ENCODE assay signal across 15 cellular contexts in the genomic region with DNA sequence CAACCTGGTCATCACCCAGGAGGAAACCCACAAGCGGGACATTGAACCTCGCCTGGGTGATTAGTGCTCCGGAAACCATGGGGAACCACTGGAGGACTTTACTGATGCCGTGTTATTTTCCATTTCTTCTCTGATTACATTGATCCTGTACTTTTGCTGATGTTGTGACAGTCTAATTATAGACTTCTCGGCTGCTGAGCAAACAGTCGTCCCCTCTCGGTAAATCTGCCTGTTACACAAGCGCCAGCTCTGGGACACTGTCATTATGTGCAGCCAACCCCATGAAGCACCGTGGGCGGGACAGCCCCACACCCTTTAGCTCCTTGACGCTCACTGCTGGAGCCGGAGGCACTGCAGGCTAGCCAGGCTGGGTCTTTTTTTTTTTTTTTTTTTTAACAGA. TPM values are rescaled to one million over a fixed set of nuclear protein-coding genes. Genes with fewer than 3 reads are reported as not detected.
DNase-seq lines count a peak whose midpoint lies in the region; ATAC-seq and TF ChIP-seq lines count a peak whose summit lies in the region.
"Had no signal": no experiment of that assay in that cellular context is flagged by ENCODE, and none has a peak within 500 bp of the region (broad histone marks: within the 10 kb centered on the region; RNA-seq: fewer than 3 reads in every experiment).

No MANE protein-coding gene starts in this region.

- no peaks in the 10 kb centered on the region for H3K4me1 ChIP-seq in mucosa of descending colon (ENCODE audit: low read depth)

- intact Hi-C loops in Right ventricle myocardium superior (cut with DNase I) (loop anchor here (10.0 kb wide), 1 partner anchor 65 kb away; no protein-coding TSS in a partner anchor), mucosa of descending colon (cut with DNase I, micrococcal nuclease) (loop anchor here (10.0 kb wide), 1 partner anchor 155 kb away; no protein-coding TSS in a partner anchor)

- peak; percentile 49 for DNase-seq in COLO668 (lab: John Stamatoyannopoulos, UW; ENCODE audit: unreplicated experiment)
- peak in 2 of 3 experiments; percentile 73 to 92 for DNase-seq in NCI-H1417 (lab: John Stamatoyannopoulos, UW)
- peak; percentile 49 for DNase-seq in Right ventricle myocardium superior
- DNase-seq in mucosa of descending colon, result no peak
- DNase-seq in iPS-NIHi11 (ENCODE audit: low spot score), result no peak
- no peak for DNase-seq in NCI-H1092 treated with DMSO at 0.1 percent for 48 hours (lab: John Stamatoyannopoulos, UW)
- no peak for DNase-seq in germinal center (ENCODE audit: low spot score)
- DNase-seq: activated CD4-positive, alpha-beta T cell treated with anti-CD3 and anti-CD28 coated beads, Interleukin-2, amount 50 U/mL, for 4 hours; activated naive CD4-positive, alpha-beta T cell treated with anti-CD3 and anti-CD28 coated beads, Interleukin-2, amount 10 ng/mL, durations not matched to agents 7 days and 5 days; NCI-H1105; NCI-H774; nucleus accumbens; stimulated activated CD4-positive, alpha-beta T cell treated with anti-CD3 and anti-CD28 coated beads, Interleukin-4, amount 100 ng/mL, for 24 hours had no signal

- TF ChIP-seq CTCF in mucosa of descending colon (IDR thresholded peaks at IDR 0.05), result no peak

- ATAC-seq in Right ventricle myocardium superior (ENCODE audit: poor library complexity), result peak; percentile 73
- ATAC-seq in mucosa of descending colon, result peak; percentile 34
- ATAC-seq in esophagus mucosa, result no peak

- H3K36me3 ChIP-seq in mucosa of descending colon (ENCODE audit: low read depth), result no peaks in the 10 kb centered on the region

- no peaks in the 10 kb centered on the region for H3K9me3 ChIP-seq in mucosa of descending colon

- H3K4me3 ChIP-seq in mucosa of descending colon, result no peak overlapping the region
- H3K4me3 ChIP-seq: skin epidermis had no signal

RNA-seq across cellular contexts. Expression of gene TENT5C, which starts 6.0 kb away (rescaled TPM):
- total RNA-seq in Right ventricle myocardium superior (18.7 TPM), mucosa of descending colon (10 to 100 TPM; 16.5 to 37.4 (median 32.1) TPM), esophagus mucosa (1.1 TPM)

Comparison
In these comparisons a context has a peak if more than half of its experiments do, and no peak if none do; other contexts are left out.
1. DNase-seq: peak in COLO668 (single experiment), NCI-H1417 (2 of 3) and Right ventricle myocardium superior (single experiment); none in mucosa of descending colon (0 of 3), iPS-NIHi11 (single experiment), NCI-H1092 treated with DMSO at 0.1 percent for 48 hours (single experiment) and germinal center (single experiment).